In genomic region chr17:31738067-31738466, GRCh38 we compare ENCODE assay signal across 20 cellular contexts.
DNase-seq lines count a peak whose midpoint lies in the region; ATAC-seq, FAIRE-seq and TF ChIP-seq lines count a peak whose summit lies in the region.
"Had no signal": no experiment of that assay in that cellular context is flagged by ENCODE, and none has a peak within 500 bp of the region (broad histone marks: within the 10 kb centered on the region; RNA-seq: fewer than 3 reads in every experiment).

No MANE protein-coding gene starts in this region.

- H3K36me3 Mint-ChIP-seq in astrocyte (ENCODE audit: low read depth, unreplicated experiment) = no peaks in the 10 kb centered on the region
- H3K36me3 Mint-ChIP-seq: stimulated activated effector memory CD8-positive, alpha-beta T cell treated with anti-CD3 and anti-CD28 coated beads, Interleukin-12 subunit alpha, Interleukin-12 subunit beta, amount 100 ng/mL, for 72 hours had no signal

- H2AFZ ChIP-seq in astrocyte (ENCODE audit: low read depth, low read length) = no peak overlapping the region
- H2AFZ ChIP-seq: GM23338 had no signal

- no peaks in the 10 kb centered on the region for H3K79me2 ChIP-seq in astrocyte (ENCODE audit: insufficient read depth, low read length)

- no peaks in the 10 kb centered on the region for H4K20me1 ChIP-seq in astrocyte (ENCODE audit: insufficient read depth, low read length)

- H3K27me3 Mint-ChIP-seq in astrocyte (ENCODE audit: low read depth, unreplicated experiment) = peaks cover 9% of the 10 kb centered on the region

- no peaks in the 10 kb centered on the region for H3K36me3 ChIP-seq in astrocyte (ENCODE audit: insufficient read depth, low read length)
- no peaks in the 10 kb centered on the region for H3K36me3 ChIP-seq in right lobe of liver

- H3K4me2 ChIP-seq in astrocyte (ENCODE audit: low read length) = no peak overlapping the region
- H3K4me2 ChIP-seq: GM23338 had no signal

- H3K4me3 ChIP-seq in astrocyte (ENCODE audit: insufficient read depth, low read depth, low read length) (no peak overlapping the region), right lobe of liver (no peak overlapping the region)
- H3K4me3 ChIP-seq: GM23338 had no signal

- no peaks in the 10 kb centered on the region for H3K27me3 ChIP-seq in astrocyte (ENCODE audit: insufficient read depth, low read length)
- no peaks in the 10 kb centered on the region for H3K27me3 ChIP-seq in right lobe of liver

- peaks cover 28% of the 10 kb centered on the region for H3K4me1 ChIP-seq in astrocyte (ENCODE audit: insufficient read depth, low read length)
- H3K4me1 ChIP-seq in right lobe of liver = peaks cover 0 to 8% (median 4%) of the 10 kb centered on the region in 4 donors

- no peak overlapping the region for H3K4me3 Mint-ChIP-seq in astrocyte (ENCODE audit: unreplicated experiment)
- H3K4me3 Mint-ChIP-seq: GM23338; memory B cell; stimulated activated effector memory CD8-positive, alpha-beta T cell treated with anti-CD3 and anti-CD28 coated beads, Interleukin-12 subunit alpha, Interleukin-12 subunit beta, amount 100 ng/mL, for 72 hours had no signal

- no peak overlapping the region for H3K9ac ChIP-seq in astrocyte (ENCODE audit: low read length)

- no peak overlapping the region for H3K27ac Mint-ChIP-seq in astrocyte (ENCODE audit: unreplicated experiment)
- H3K27ac Mint-ChIP-seq: GM23338; memory B cell; progenitor cell of endocrine pancreas; stimulated activated effector memory CD8-positive, alpha-beta T cell treated with anti-CD3 and anti-CD28 coated beads, Interleukin-12 subunit alpha, Interleukin-12 subunit beta, amount 100 ng/mL, for 72 hours had no signal

- TF ChIP-seq CTCF in astrocyte (IDR thresholded peaks at IDR 0.05; ENCODE audit: insufficient read depth, low read depth, low read length) (no peak), right lobe of liver (IDR thresholded peaks at IDR 0.05) (peak in 3 of 4 donors; percentile 14 to 23 (median 19))

- no peak overlapping the region for H3K27ac ChIP-seq in astrocyte (ENCODE audit: low read depth, low read length)
- H3K27ac ChIP-seq in right lobe of liver = peak overlapping the region in 1 of 3 donors; percentile 33

- DNase-seq in Right ventricle myocardium superior (no peak), cardiac septum (ENCODE audit: low spot score) (no peak), astrocyte (ENCODE audit: low read depth) (no peak), right lobe of liver (no peak), T-helper 2 cell (no peak), NCI-H510A treated with DMSO at 0.1 percent for 48 hours (lab: John Stamatoyannopoulos, UW) (no peak), GDM1 (lab: John Stamatoyannopoulos, UW) (no peak), NCI-H2227 treated with DMSO at 0.1 percent for 48 hours (lab: John Stamatoyannopoulos, UW) (no peak)
- DNase-seq: activated CD4-positive, alpha-beta T cell treated with anti-CD3 and anti-CD28 coated beads, Interleukin-2, amount 50 U/mL, for 1 hour; amygdala; DMS79; effector CD8-positive, alpha-beta T cell; NCI-H2081; NCI-H524 treated with DMSO at 0.1 percent for 48 hours had no signal

- peaks cover 18% of the 10 kb centered on the region for H3K4me1 Mint-ChIP-seq in astrocyte (ENCODE audit: low read depth, unreplicated experiment)
- H3K4me1 Mint-ChIP-seq: stimulated activated effector memory CD8-positive, alpha-beta T cell treated with anti-CD3 and anti-CD28 coated beads, Interleukin-12 subunit alpha, Interleukin-12 subunit beta, amount 100 ng/mL, for 72 hours had no signal

- H3K9me3 Mint-ChIP-seq in astrocyte (ENCODE audit: unreplicated experiment) = peaks cover 4% of the 10 kb centered on the region
- H3K9me3 Mint-ChIP-seq: GM23338; stimulated activated effector memory CD8-positive, alpha-beta T cell treated with anti-CD3 and anti-CD28 coated beads, Interleukin-12 subunit alpha, Interleukin-12 subunit beta, amount 100 ng/mL, for 72 hours had no signal

- H3K9me3 ChIP-seq in astrocyte (ENCODE audit: insufficient read depth, low read depth, low read length) = no peaks in the 10 kb centered on the region
- H3K9me3 ChIP-seq in right lobe of liver = no peaks in the 10 kb centered on the region

- intact Hi-C loops in Right ventricle myocardium superior (cut with DNase I) = no loop called here
- intact Hi-C loops in cardiac septum (cut with DNase I) = loop anchor here (1.0 to 5.0 kb wide), 4 partner anchors 42 to 181 kb away; no protein-coding TSS in a partner anchor
- intact Hi-C loops in right lobe of liver (cut with DNase I) = no loop called here

- peak; percentile 65 for ATAC-seq in Right ventricle myocardium superior (ENCODE audit: poor library complexity)
- ATAC-seq in right lobe of liver = peak; percentile 79 to 95 (median 85)
- ATAC-seq: GM23338; stimulated activated effector memory CD8-positive, alpha-beta T cell treated with anti-CD3 and anti-CD28 coated beads, Interleukin-12 subunit alpha, Interleukin-12 subunit beta, amount 100 ng/mL, for 72 hours had no signal

- peak; percentile 9 for FAIRE-seq in astrocyte (lab: Jason Lieb, UNC)
- FAIRE-seq: islet of Langerhans, RCC 7860 had no signal

- WGBS in right lobe of liver (ENCODE audit: insufficient coverage, low coverage, low lambda C conversion rate, missing lambda C conversion rate) = 66% methylated on average over 6 of the region's 8 CpGs

- TF ChIP-seq POLR2A in right lobe of liver (IDR thresholded peaks at IDR 0.05) = no peak
